Comparison of ENCODE assay signal across 8 cellular contexts in the genomic region with DNA sequence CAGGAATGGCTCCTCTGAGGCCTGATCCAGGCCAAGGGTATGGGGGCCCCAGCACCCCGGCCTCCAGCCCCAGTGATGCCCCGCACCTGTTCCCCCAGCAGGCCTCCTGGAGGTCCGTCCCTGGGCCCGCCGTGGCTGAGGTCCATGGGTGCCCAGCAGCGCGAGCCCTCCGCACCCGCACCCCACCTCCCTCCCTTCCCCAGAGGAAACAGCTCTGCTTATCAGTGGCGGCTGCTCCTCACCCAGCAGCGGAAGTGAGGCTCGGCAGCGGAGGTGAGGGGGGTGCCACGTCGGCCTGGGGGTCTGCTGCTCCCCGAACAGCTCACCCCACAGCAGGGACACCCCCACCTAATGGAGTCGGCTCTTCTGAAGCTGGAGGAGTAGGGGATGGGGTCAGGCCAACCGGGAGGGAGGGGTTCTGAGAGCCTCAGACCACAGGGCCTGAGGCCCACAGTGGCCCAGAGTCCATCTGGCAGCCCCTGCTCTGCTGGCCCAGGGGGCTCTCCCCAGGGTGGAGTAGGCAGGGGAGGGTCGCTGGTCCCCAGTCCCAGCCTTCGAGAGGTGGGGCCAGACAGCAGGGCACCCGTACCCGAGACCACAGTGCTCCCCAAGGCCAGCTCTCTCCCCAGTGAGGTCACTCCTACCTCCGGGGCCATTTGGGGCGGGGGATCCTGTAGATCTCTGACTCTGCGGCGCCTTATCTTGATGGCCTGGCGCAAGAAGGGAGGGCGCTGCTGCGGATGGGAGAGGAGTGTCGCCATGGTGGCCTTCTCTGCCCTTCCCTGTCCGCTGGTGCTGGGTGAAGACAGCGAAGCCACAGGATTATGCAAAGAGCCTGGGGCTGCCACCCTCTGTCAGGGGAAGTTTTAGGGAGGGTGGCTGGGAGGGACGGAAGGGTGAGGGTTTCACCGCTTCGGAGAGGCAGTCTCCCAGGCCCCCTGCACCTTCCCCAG. TPM values are rescaled to one million over a fixed set of nuclear protein-coding genes. Genes with fewer than 3 reads are reported as not detected.
DNase-seq lines count a peak whose midpoint lies in the region; ATAC-seq, FAIRE-seq and TF ChIP-seq lines count a peak whose summit lies in the region.

A gene (minus strand): TSS at position 828 of the 953 bp plus-strand sequence. CDS start 67 bp downstream, at position 761.

- H3K4me1 ChIP-seq in RWPE2 (ENCODE audit: insufficient read depth, poor library complexity, severe bottlenecking) = peaks cover 18% of the 10 kb centered on the region
- peaks cover 13 to 31% of the 10 kb centered on the region in 2 donors for H3K4me1 ChIP-seq in kidney (ENCODE audit: control insufficient read depth in 1 of 2, insufficient read depth in 1 of 2, low read depth in 1 of 2, low read length in 2 of 2)

- H3K36me3 ChIP-seq in RWPE2 (ENCODE audit: low read depth) = peaks cover 34% of the 10 kb centered on the region
- H3K36me3 ChIP-seq in kidney (ENCODE audit: control insufficient read depth in 1 of 2, insufficient read depth in 2 of 2, low read length in 2 of 2) = peaks cover 21 to 28% of the 10 kb centered on the region in 2 donors

- FAIRE-seq in kidney (lab: Jason Lieb, UNC) = no peak

- TF ChIP-seq CTCF in RWPE2 (IDR thresholded peaks at IDR 0.05; ENCODE audit: poor library complexity, severe bottlenecking) = no peak
- no peak for TF ChIP-seq CTCF in kidney (IDR thresholded peaks at IDR 0.05; ENCODE audit: borderline replicate concordance, extremely low read depth, insufficient read depth)
- TF ChIP-seq CTCF in foreskin fibroblast (IDR thresholded peaks at IDR 0.05; ENCODE audit: low read depth, low read length) = no peak

- H3K27ac Mint-ChIP-seq in stimulated activated memory B cell treated with anti-CD40 and anti-IgM and Interleukin-4, amounts not matched to agents 10 μg/mL and 1 μg/mL and 100 μg/mL, for 72 hours = peak within 1 kb of the TSS; percentile 91

- H3K27me3 Mint-ChIP-seq in stimulated activated memory B cell treated with anti-CD40 and anti-IgM and Interleukin-4, amounts not matched to agents 10 μg/mL and 1 μg/mL and 100 μg/mL, for 72 hours = no peaks in the 10 kb centered on the region

- peak; percentile 66 for DNase-seq in RWPE2 (ENCODE audit: low spot score)
- peak; percentile 61 for DNase-seq in activated naive CD4-positive, alpha-beta T cell treated with Interleukin-2 at 50 U/mL for 16 hours
- DNase-seq in kidney = peak; percentile 86
- DNase-seq in foreskin fibroblast = no peak
- no peak for DNase-seq in inferior parietal cortex (ENCODE audit: extremely low spot score)

- H3K4me3 Mint-ChIP-seq in stimulated activated memory B cell treated with anti-CD40 and anti-IgM and Interleukin-4, amounts not matched to agents 10 μg/mL and 1 μg/mL and 100 μg/mL, for 72 hours = peak within 1 kb of the TSS; percentile 96

- H3K9me3 Mint-ChIP-seq in stimulated activated memory B cell treated with anti-CD40 and anti-IgM and Interleukin-4, amounts not matched to agents 10 μg/mL and 1 μg/mL and 100 μg/mL, for 72 hours = no peaks in the 10 kb centered on the region

- no peaks in the 10 kb centered on the region for H3K9me3 ChIP-seq in RWPE2 (ENCODE audit: severe bottlenecking)
- no peaks in the 10 kb centered on the region for H3K9me3 ChIP-seq in kidney (ENCODE audit: control insufficient read depth in 1 of 2, low read length in 2 of 2)

- no peaks in the 10 kb centered on the region for H3K27me3 ChIP-seq in RWPE2 (ENCODE audit: insufficient read depth, poor library complexity, severe bottlenecking)

- H3K4me1 Mint-ChIP-seq in stimulated activated memory B cell treated with anti-CD40 and anti-IgM and Interleukin-4, amounts not matched to agents 10 μg/mL and 1 μg/mL and 100 μg/mL, for 72 hours = peaks cover 40% of the 10 kb centered on the region

- H3K9ac ChIP-seq in kidney (ENCODE audit: low read length in 2 of 2) = peak within 1 kb of the TSS; percentile 24 to 69

- ATAC-seq in RWPE2 (ENCODE audit: low read depth) = peak; percentile 6
- ATAC-seq in stimulated activated memory B cell treated with anti-CD40 and anti-IgM and Interleukin-4, amounts not matched to agents 10 μg/mL and 1 μg/mL and 100 μg/mL, for 72 hours = peak; percentile 65
- no peak for ATAC-seq in HG03175 (IDR thresholded peaks at IDR 0.05; ENCODE audit: unreplicated experiment)

- intact Hi-C loops in kidney (cut with DNase I) = no loop called here

- peak; percentile 45 for TF ChIP-seq POLR2A in GM19099 (IDR thresholded peaks at IDR 0.05; ENCODE audit: extremely low read depth, insufficient read length, low read depth)

- peaks cover 39% of the 10 kb centered on the region for H3K36me3 Mint-ChIP-seq in stimulated activated memory B cell treated with anti-CD40 and anti-IgM and Interleukin-4, amounts not matched to agents 10 μg/mL and 1 μg/mL and 100 μg/mL, for 72 hours

- no peak within 1 kb of the TSS for H3K4me3 ChIP-seq in RWPE2 (ENCODE audit: severe bottlenecking)
- H3K4me3 ChIP-seq in kidney (ENCODE audit: low read length in 2 of 2) = no peak within 1 kb of the TSS
- no peak within 1 kb of the TSS for H3K4me3 ChIP-seq in foreskin fibroblast (ENCODE audit: low read depth in 1 of 2, low read length in 2 of 2)

- H3K27ac ChIP-seq in RWPE2 (ENCODE audit: poor library complexity, severe bottlenecking) (peak within 1 kb of the TSS; percentile 73), kidney (ENCODE audit: low read depth in 2 of 2, low read length in 2 of 2) (peak within 1 kb of the TSS; percentile 82 to 86)

RNA-seq across cellular contexts. Expression of the gene that starts here (rescaled TPM):
- 26.1 TPM for total RNA-seq in kidney
- 3.8 TPM for polyA plus RNA-seq in kidney (ENCODE audit: insufficient read depth, low read depth, low replicate concordance)

Comparison
In these comparisons a context has a peak if more than half of its experiments do, and no peak if none do; other contexts are left out.
1. DNase-seq: peak in RWPE2 (single experiment), activated naive CD4-positive, alpha-beta T cell treated with Interleukin-2 at 50 U/mL for 16 hours (single experiment) and kidney (single experiment); none in foreskin fibroblast (0 of 2) and inferior parietal cortex (single experiment).